ENCODE assay signal across 17 cellular contexts in the genomic region with DNA sequence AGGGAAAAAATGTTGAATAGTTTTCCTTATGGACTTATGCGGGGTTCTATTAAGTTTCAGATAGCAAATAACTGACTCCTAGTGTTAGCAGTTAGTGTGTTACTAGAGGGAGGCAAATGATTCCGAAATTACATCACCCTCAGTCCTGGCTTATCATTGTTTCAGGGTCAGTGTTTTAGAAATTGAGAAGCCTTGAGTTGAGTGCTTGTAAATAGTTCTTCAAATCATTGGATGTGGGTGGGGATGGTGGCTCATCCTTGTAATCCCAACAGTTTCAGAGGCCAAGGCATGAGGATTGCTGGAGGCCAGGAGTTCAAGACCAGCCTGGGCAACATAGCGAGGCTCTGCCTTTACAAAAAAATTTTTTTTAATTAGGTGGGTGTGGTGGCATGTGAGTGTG. TPM values are rescaled to one million over a fixed set of nuclear protein-coding genes. Genes with fewer than 3 reads are reported as not detected.
DNase-seq lines count a peak whose midpoint lies in the region; ATAC-seq and TF ChIP-seq lines count a peak whose summit lies in the region.
"Had no signal": no experiment of that assay in that cellular context is flagged by ENCODE, and none has a peak within 500 bp of the region (broad histone marks: within the 10 kb centered on the region; RNA-seq: fewer than 3 reads in every experiment).

No MANE protein-coding gene starts in this region.

- POLR2A ChIA-PET in CD4-positive, alpha-beta T cell (lab: Charles Lee): interaction anchor here (1.0 kb wide), 1 partner anchor 20 kb away, joined by 3 read pairs; no protein-coding TSS in a partner anchor

- no peaks in the 10 kb centered on the region for H3K27me3 ChIP-seq in CD4-positive, alpha-beta T cell (ENCODE audit: control insufficient read depth, insufficient read depth, low read length)
- H3K27me3 ChIP-seq: BE2C had no signal

- no peaks in the 10 kb centered on the region for H3K27me3 Mint-ChIP-seq in CD14-positive monocyte (ENCODE audit: low read depth in 3 of 3)
- H3K27me3 Mint-ChIP-seq in CD4-positive, alpha-beta T cell: no peaks in the 10 kb centered on the region

- peak overlapping the region in 4 of 7 donors; percentile 50 to 71 (median 56) for H3K27ac Mint-ChIP-seq in CD14-positive monocyte
- peak overlapping the region; percentile 33 for H3K27ac Mint-ChIP-seq in CD4-positive, alpha-beta T cell
- H3K27ac Mint-ChIP-seq: GM23338 had no signal

- H3K4me3 ChIP-seq in fibroblast of villous mesenchyme (ENCODE audit: low read depth, low read length): no peak overlapping the region
- H3K4me3 ChIP-seq: GM23338 had no signal

- ATAC-seq in CD4-positive, alpha-beta T cell (ENCODE audit: poor library complexity): no peak
- ATAC-seq in HG02763 (IDR thresholded peaks at IDR 0.05; ENCODE audit: unreplicated experiment): no peak
- ATAC-seq: GM23338, Panc1 had no signal

- no peaks in the 10 kb centered on the region for H3K9me3 ChIP-seq in CD4-positive, alpha-beta T cell (ENCODE audit: control insufficient read depth, low read length)
- H3K9me3 ChIP-seq: BE2C had no signal

- H3K4me1 Mint-ChIP-seq in CD14-positive monocyte: peaks cover 29% of the 10 kb centered on the region
- H3K4me1 Mint-ChIP-seq in CD4-positive, alpha-beta T cell (ENCODE audit: low read depth): peaks cover 40% of the 10 kb centered on the region

- no peak overlapping the region for H3K4me3 Mint-ChIP-seq in CD14-positive monocyte
- H3K4me3 Mint-ChIP-seq in CD4-positive, alpha-beta T cell: no peak overlapping the region
- H3K4me3 Mint-ChIP-seq: GM23338 had no signal

- no peak overlapping the region for H3K27ac ChIP-seq in CD4-positive, alpha-beta T cell (ENCODE audit: low read depth, low read length)
- H3K27ac ChIP-seq: KMS-11 had no signal

- H3K36me3 Mint-ChIP-seq in CD14-positive monocyte: peaks cover 53 to 56% of the 10 kb centered on the region in 2 donors
- H3K36me3 Mint-ChIP-seq in CD4-positive, alpha-beta T cell (ENCODE audit: low read depth): peaks cover 81% of the 10 kb centered on the region

- TF ChIP-seq CTCF in CD14-positive monocyte (IDR thresholded peaks at IDR 0.05) (no peak), fibroblast of villous mesenchyme (IDR thresholded peaks at IDR 0.05; ENCODE audit: insufficient read depth, low read depth, low read length) (no peak)
- no peak for TF ChIP-seq CTCF in CD4-positive, alpha-beta T cell (IDR thresholded peaks at IDR 0.05)

- intact Hi-C loops in CD14-positive monocyte (cut with micrococcal nuclease): no loop called here
- intact Hi-C loops in CD4-positive, alpha-beta T cell (cut with DNase I, micrococcal nuclease): no loop called here

- CTCF ChIA-PET in CD4-positive, alpha-beta T cell (lab: Charles Lee): no interaction called here

- H3K9me3 Mint-ChIP-seq in CD14-positive monocyte: peaks cover 0 to 1% (median 0%) of the 10 kb centered on the region in 7 donors
- H3K9me3 Mint-ChIP-seq in CD4-positive, alpha-beta T cell: no peaks in the 10 kb centered on the region
- H3K9me3 Mint-ChIP-seq: GM23338 had no signal

- no peak for DNase-seq in CD14-positive monocyte (ENCODE audit: low spot score)
- no peak for DNase-seq in CD4-positive, alpha-beta T cell
- peak; percentile 50 for DNase-seq in amniotic epithelial cell (ENCODE audit: low read depth)
- peak; percentile 38 for DNase-seq in fibroblast of villous mesenchyme (ENCODE audit: low read depth)
- no peak for DNase-seq in stimulated activated naive CD4-positive, alpha-beta T cell (lab: John Stamatoyannopoulos, UW)
- DNase-seq in NCI-H748 (lab: John Stamatoyannopoulos, UW; ENCODE audit: unreplicated experiment): no peak
- DNase-seq: BE2C, MM.1S, NCI-H1105, NCI-H1694 treated with DMSO at 0.1 percent for 48 hours, NCI-H69, Right ventricle myocardium superior had no signal

RNA-seq across cellular contexts. Expression of a gene that starts 21.3 kb away (rescaled TPM):
- polyA plus RNA-seq in CD14-positive monocyte: 100 to 1,000 TPM; 105 to 158 TPM
- total RNA-seq in CD4-positive, alpha-beta T cell: 10 to 100 TPM; 35.7 to 37.2 TPM
- total RNA-seq in fibroblast of villous mesenchyme: 23.8 and 37.6 TPM in 2 replicates

RNA-seq across cellular contexts. Expression of a gene that starts 50.8 kb away (rescaled TPM):
- not detected for polyA plus RNA-seq in CD14-positive monocyte
- 1 to 10 TPM; 1.1 TPM for total RNA-seq in CD4-positive, alpha-beta T cell
- 0.64 TPM in 1 of 2 replicates, not detected in the other for total RNA-seq in fibroblast of villous mesenchyme
- total RNA-seq: Daoy, GM23338, Right ventricle myocardium superior had no signal
- polyA plus RNA-seq: GM23338 had no signal

Comparison
In these comparisons a context has a peak if more than half of its experiments do, and no peak if none do; other contexts are left out.
1. DNase-seq: peak in amniotic epithelial cell (single experiment) and fibroblast of villous mesenchyme (single experiment); none in CD14-positive monocyte (single experiment), CD4-positive, alpha-beta T cell (0 of 10), stimulated activated naive CD4-positive, alpha-beta T cell (0 of 6) and NCI-H748 (single experiment).